In the genomic region with DNA sequence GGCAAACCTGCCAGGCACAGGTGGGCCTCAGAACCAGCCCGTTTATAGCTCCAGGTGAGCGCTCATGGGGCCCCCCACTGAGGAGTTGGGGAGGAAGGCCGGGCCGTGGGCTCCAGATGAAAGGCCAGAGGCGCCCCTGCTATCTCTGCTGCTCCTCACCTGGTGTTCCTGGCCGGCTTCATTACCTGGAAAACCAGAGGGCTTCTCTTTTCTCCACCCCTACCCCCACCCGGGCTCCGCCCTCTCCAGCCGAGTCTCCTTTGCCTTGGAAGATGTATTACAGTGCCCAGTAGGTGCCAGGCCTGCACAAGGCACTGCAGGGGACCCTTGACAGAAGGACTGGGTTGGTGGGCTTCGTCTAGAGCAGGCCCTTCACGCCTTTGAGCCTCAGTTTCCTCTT, we compare ENCODE assay signal across 17 cellular contexts.
DNase-seq lines count a peak whose midpoint lies in the region; ATAC-seq and TF ChIP-seq lines count a peak whose summit lies in the region.
"Had no signal": no experiment of that assay in that cellular context is flagged by ENCODE, and none has a peak within 500 bp of the region (broad histone marks: within the 10 kb centered on the region; RNA-seq: fewer than 3 reads in every experiment).

No MANE protein-coding gene starts in this region.

- H3K27ac Mint-ChIP-seq in GM23338 (no peak overlapping the region), chondrocyte (ENCODE audit: unreplicated experiment) (no peak overlapping the region)
- H3K27ac Mint-ChIP-seq: CD14-positive monocyte; CD4-positive, alpha-beta memory T cell had no signal

- H3K27me3 Mint-ChIP-seq in GM23338 (ENCODE audit: insufficient read depth, low read depth, poor library complexity), result peaks cover 6% of the 10 kb centered on the region
- peaks cover 10% of the 10 kb centered on the region for H3K27me3 Mint-ChIP-seq in chondrocyte (ENCODE audit: low read depth)
- H3K27me3 Mint-ChIP-seq: CD4-positive, alpha-beta memory T cell had no signal

- H3K4me1 Mint-ChIP-seq in GM23338 (peaks cover 28% of the 10 kb centered on the region), chondrocyte (ENCODE audit: low read depth) (no peaks in the 10 kb centered on the region)
- H3K4me1 Mint-ChIP-seq: CD14-positive monocyte had no signal

- no peaks in the 10 kb centered on the region for H3K79me2 ChIP-seq in GM23338 (replicated peaks; ENCODE audit: insufficient read depth)

- H2AFZ ChIP-seq in GM23338, result no peak overlapping the region; the same call in 1 of the 2 replicates

- H4K20me1 ChIP-seq in GM23338 (replicated peaks; ENCODE audit: insufficient read depth), result no peaks in the 10 kb centered on the region

- H3K9me2 ChIP-seq in GM23338 (ENCODE audit: insufficient read depth), result no peaks in the 10 kb centered on the region

- intact Hi-C loops in posterior vena cava (cut with DNase I), result no loop called here

- no peak overlapping the region for H3K4me3 Mint-ChIP-seq in GM23338
- no peak overlapping the region for H3K4me3 Mint-ChIP-seq in chondrocyte (ENCODE audit: unreplicated experiment)
- H3K4me3 Mint-ChIP-seq: CD14-positive monocyte; CD4-positive, alpha-beta memory T cell had no signal

- no peaks in the 10 kb centered on the region for H3K9me3 Mint-ChIP-seq in GM23338
- H3K9me3 Mint-ChIP-seq in chondrocyte (ENCODE audit: low read depth), result peaks cover under 1% of the 10 kb centered on the region

- H3K36me3 Mint-ChIP-seq in GM23338 (ENCODE audit: low read depth) (no peaks in the 10 kb centered on the region), chondrocyte (ENCODE audit: low read depth) (no peaks in the 10 kb centered on the region)
- H3K36me3 Mint-ChIP-seq: CD14-positive monocyte; CD4-positive, alpha-beta memory T cell had no signal

- no peak for DNase-seq in GM23338 (ENCODE audit: low spot score)
- DNase-seq in chondrocyte (ENCODE audit: low spot score), result peak; percentile 65
- peak; percentile 46 for DNase-seq in islet precursor cell
- DNase-seq in posterior vena cava (ENCODE audit: low spot score), result peak; percentile 46
- DNase-seq in NCI-H2196 treated with DMSO at 0.1 percent for 48 hours (lab: John Stamatoyannopoulos, UW; ENCODE audit: unreplicated experiment), result no peak
- DNase-seq: ACHN; CD4-positive, alpha-beta memory T cell; DMS153; DMS79; GDM1 had no signal

- no peaks in the 10 kb centered on the region for H3K27me3 ChIP-seq in GM23338 (ENCODE audit: insufficient read depth)
- H3K27me3 ChIP-seq: BE2C had no signal

- H3K36me3 ChIP-seq in GM23338 (ENCODE audit: insufficient read depth), result no peaks in the 10 kb centered on the region
- H3K36me3 ChIP-seq: BE2C had no signal

- no peaks in the 10 kb centered on the region for H3F3A ChIP-seq in GM23338 (replicated peaks; ENCODE audit: low read depth)

- no peak overlapping the region for H3K4me3 ChIP-seq in GM23338

- peaks cover 13% of the 10 kb centered on the region for H3K4me1 ChIP-seq in GM23338 (ENCODE audit: insufficient read depth)
- H3K4me1 ChIP-seq: BE2C had no signal

- no peak for TF ChIP-seq CTCF in GM23338 (conservative IDR thresholded peaks at IDR 0.05; ENCODE audit: low read depth in 2 of 2)
- TF ChIP-seq CTCF in chondrocyte (IDR thresholded peaks at IDR 0.05), result no peak

- ATAC-seq in GM23338 (peak; percentile 14; the same call in 2 of the 3 replicates), HG03175 (IDR thresholded peaks at IDR 0.05; ENCODE audit: unreplicated experiment) (no peak), GM19351 (IDR thresholded peaks at IDR 0.05; ENCODE audit: unreplicated experiment) (no peak), GM21526 (IDR thresholded peaks at IDR 0.05; ENCODE audit: low FRiP score, unreplicated experiment) (no peak)

- H3K27ac ChIP-seq in GM23338 (ENCODE audit: low read depth), result no peak overlapping the region
- H3K27ac ChIP-seq: HL-60, KMS-11 had no signal

- no peak overlapping the region for H3K4me2 ChIP-seq in GM23338
- H3K4me2 ChIP-seq: KMS-11 had no signal

TF ChIP-seq in GM23338, 12 proteins besides CTCF, POLR2A, EP300 and RAD21 (continues in another document):
- TF ChIP-seq, protein P1, sequence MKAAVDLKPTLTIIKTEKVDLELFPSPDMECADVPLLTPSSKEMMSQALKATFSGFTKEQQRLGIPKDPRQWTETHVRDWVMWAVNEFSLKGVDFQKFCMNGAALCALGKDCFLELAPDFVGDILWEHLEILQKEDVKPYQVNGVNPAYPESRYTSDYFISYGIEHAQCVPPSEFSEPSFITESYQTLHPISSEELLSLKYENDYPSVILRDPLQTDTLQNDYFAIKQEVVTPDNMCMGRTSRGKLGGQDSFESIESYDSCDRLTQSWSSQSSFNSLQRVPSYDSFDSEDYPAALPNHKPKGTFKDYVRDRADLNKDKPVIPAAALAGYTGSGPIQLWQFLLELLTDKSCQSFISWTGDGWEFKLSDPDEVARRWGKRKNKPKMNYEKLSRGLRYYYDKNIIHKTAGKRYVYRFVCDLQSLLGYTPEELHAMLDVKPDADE (IDR thresholded peaks at IDR 0.05), result no peak
- no peak for TF ChIP-seq POLR2AphosphoS5 (IDR thresholded peaks at IDR 0.05; ENCODE audit: low read depth)
- TF ChIP-seq JUNB (IDR thresholded peaks at IDR 0.05; ENCODE audit: unreplicated experiment), result no peak
- no peak for TF ChIP-seq REST (IDR thresholded peaks at IDR 0.05; ENCODE audit: unreplicated experiment)
- TF ChIP-seq EZH2phosphoT487 (IDR thresholded peaks at IDR 0.05; ENCODE audit: unreplicated experiment), result no peak
- no peak for TF ChIP-seq NANOG (IDR thresholded peaks at IDR 0.05; ENCODE audit: borderline replicate concordance)

Comparison
In these comparisons a context has a peak if more than half of its experiments do, and no peak if none do; other contexts are left out.
1. DNase-seq: peak in chondrocyte (single experiment), islet precursor cell (single experiment) and posterior vena cava (single experiment); none in GM23338 (single experiment) and NCI-H2196 treated with DMSO at 0.1 percent for 48 hours (single experiment).